ENCODE assay signal across 29 cellular contexts in genomic region chr4:99084595-99084994, GRCh38. TPM values are rescaled to one million over a fixed set of nuclear protein-coding genes. Genes with fewer than 3 reads are reported as not detected.
"Had no signal": no experiment of that assay in that cellular context is flagged by ENCODE, and none has a peak within 500 bp of the region (broad histone marks: within the 10 kb centered on the region; RNA-seq: fewer than 3 reads in every experiment).

No MANE protein-coding gene starts in this region.

- H3K4me3 Mint-ChIP-seq: activated CD4-positive, alpha-beta T cell treated with anti-CD3 and anti-CD28 coated beads, Interleukin-2, amount 10 ng/mL, durations not matched to agents 24 days and 14 days; activated T-helper 17 cell treated with anti-CD3 and anti-CD28 coated beads, Interleukin-2, amount 50 U/mL, for 72 hours had no signal

- DNase-seq: activated CD4-positive, alpha-beta T cell treated with anti-CD3 and anti-CD28 coated beads, Interleukin-2, amount 10 ng/mL, durations not matched to agents 24 days and 14 days; activated CD4-positive, alpha-beta T cell treated with anti-CD3 and anti-CD28 coated beads, Interleukin-2, amount 50 U/mL, for 4 hours; activated CD8-positive, alpha-beta memory T cell treated with anti-CD3 and anti-CD28 coated beads, Interleukin-2, amount 50 U/mL, for 4 hours; activated effector memory CD4-positive, alpha-beta T cell treated with anti-CD3 and anti-CD28 coated beads, Interleukin-2, amount 50 U/mL, for 16 hours; activated naive CD4-positive, alpha-beta T cell; activated T-cell treated with anti-CD3 and anti-CD28 coated beads for 4 hours; activated T-cell treated with anti-CD3 and anti-CD28 coated beads, Interleukin-2, amount 50 U/mL, for 48 hours; anterior cingulate cortex; brain microvascular endothelial cell; central memory CD4-positive, alpha-beta T cell; NCI-H1048; NCI-H1105 treated with DMSO at 0.1 percent for 48 hours; NCI-H1436; NCI-H1694; NCI-H2029; NCI-H345; NCI-H524 treated with DMSO at 0.1 percent for 48 hours; SHP77; SJCRH30 had no signal

- H3K9me3 Mint-ChIP-seq: activated CD4-positive, alpha-beta T cell treated with anti-CD3 and anti-CD28 coated beads, Interleukin-2, amount 10 ng/mL, durations not matched to agents 24 days and 14 days; activated naive CD4-positive, alpha-beta T cell treated with anti-CD3 and anti-CD28 coated beads, Interleukin-2, amount 50 U/mL, for 24 hours; activated T-helper 17 cell treated with anti-CD3 and anti-CD28 coated beads, Interleukin-2, amount 50 U/mL, for 72 hours; T-helper 2 cell treated with Interferon-gamma antibody and Interleukin-4, amounts not matched to agents 5 μg/mL and 100 μg/mL, for 36 hours had no signal

- H3K27me3 ChIP-seq: brain microvascular endothelial cell, SJCRH30 had no signal

- ATAC-seq: activated T-helper 17 cell treated with anti-CD3 and anti-CD28 coated beads, Interleukin-2, amount 50 U/mL, for 72 hours; Panc1 had no signal

- H3K27ac ChIP-seq: brain microvascular endothelial cell, SJCRH30, SK-N-MC had no signal

- H3K9me3 ChIP-seq: SJCRH30 had no signal

- H3K27me3 Mint-ChIP-seq: activated CD4-positive, alpha-beta T cell treated with anti-CD3 and anti-CD28 coated beads, Interleukin-2, amount 10 ng/mL, durations not matched to agents 24 days and 14 days; activated naive CD4-positive, alpha-beta T cell treated with anti-CD3 and anti-CD28 coated beads, Interleukin-2, amount 50 U/mL, for 24 hours; activated T-helper 17 cell treated with anti-CD3 and anti-CD28 coated beads, Interleukin-2, amount 50 U/mL, for 72 hours had no signal

- H3K4me3 ChIP-seq: SJCRH30, SK-N-MC had no signal

- H3K4me1 ChIP-seq: SJCRH30 had no signal

- H3K27ac Mint-ChIP-seq: activated CD4-positive, alpha-beta T cell treated with anti-CD3 and anti-CD28 coated beads, Interleukin-2, amount 10 ng/mL, durations not matched to agents 24 days and 14 days; activated naive CD4-positive, alpha-beta T cell treated with anti-CD3 and anti-CD28 coated beads, Interleukin-2, amount 50 U/mL, for 24 hours; activated T-helper 17 cell treated with anti-CD3 and anti-CD28 coated beads, Interleukin-2, amount 50 U/mL, for 72 hours; T-helper 2 cell treated with Interferon-gamma antibody and Interleukin-4, amounts not matched to agents 5 μg/mL and 100 μg/mL, for 36 hours had no signal

RNA-seq across cellular contexts. Expression of gene ADH4, which starts 59.5 kb away (rescaled TPM):
- total RNA-seq: activated CD4-positive, alpha-beta T cell treated with anti-CD3 and anti-CD28 coated beads, Interleukin-2, amount 10 ng/mL, durations not matched to agents 24 days and 14 days; activated T-helper 17 cell treated with anti-CD3 and anti-CD28 coated beads, Interleukin-2, amount 50 U/mL, for 72 hours; cerebellum; MCF 10A; NCI-H460; RPMI7951; SJCRH30; T-helper 1 cell treated with Interleukin-12 subunit alpha and Interleukin-12 subunit beta and Interleukin-4 antibody, amounts not matched to agents 30 ng/mL and 1 ng/mL, for 36 hours had no signal
